18 cellular contexts compared by ENCODE assay signal in the genomic region with DNA sequence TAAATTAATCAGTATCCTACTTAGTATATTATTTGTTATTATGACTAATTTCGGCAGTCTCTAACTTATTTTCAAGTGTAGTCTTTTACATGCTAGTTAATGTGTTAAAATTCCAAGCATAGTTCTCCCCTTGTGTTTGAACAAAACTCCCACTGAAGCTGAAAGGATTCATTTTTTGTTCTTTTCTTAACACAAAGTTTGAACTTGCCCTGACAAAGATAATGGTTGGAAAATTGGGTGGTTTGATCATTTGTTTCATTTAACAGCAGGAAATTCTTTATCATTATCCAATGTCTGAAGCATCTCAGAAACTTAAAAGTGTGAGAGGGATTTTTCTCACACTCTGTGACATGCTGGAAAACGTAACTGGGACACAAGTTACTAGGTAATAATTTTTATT. TPM values are rescaled to one million over a fixed set of nuclear protein-coding genes. Genes with fewer than 3 reads are reported as not detected.
DNase-seq lines count a peak whose midpoint lies in the region; ATAC-seq and TF ChIP-seq lines count a peak whose summit lies in the region.
"Had no signal": no experiment of that assay in that cellular context is flagged by ENCODE, and none has a peak within 500 bp of the region (broad histone marks: within the 10 kb centered on the region; RNA-seq: fewer than 3 reads in every experiment).

No MANE protein-coding gene starts in this region.

- CTCF ChIA-PET in IMR-90 (lab: Yijun Ruan, JAX): interaction anchor here (0.7 kb wide), 1 partner anchor 64 kb away, joined by 3 read pairs; no protein-coding TSS in a partner anchor

- peaks cover 25% of the 10 kb centered on the region for H3K36me3 Mint-ChIP-seq in nephron (ENCODE audit: low read depth)
- H3K36me3 Mint-ChIP-seq: CD8-positive, alpha-beta T cell had no signal

- H3K14ac ChIP-seq in IMR-90 (replicated peaks; ENCODE audit: low read depth, low read length): no peak overlapping the region

- peaks cover 0 to 2% of the 10 kb centered on the region in 2 experiments; a peak in 2 of 4 replicates for H3K79me1 ChIP-seq in IMR-90 (ENCODE audit: low read depth in 1 of 2, low read length in 2 of 2)

- H3K27me3 Mint-ChIP-seq in nephron (ENCODE audit: low read depth): no peaks in the 10 kb centered on the region

- no peak overlapping the region for H4K91ac ChIP-seq in IMR-90 (ENCODE audit: insufficient read depth, low read depth, low read length)

- TF ChIP-seq EP300 in suprapubic skin (IDR thresholded peaks at IDR 0.05): no peak

- H3K4me3 ChIP-seq in IMR-90 (ENCODE audit: insufficient read depth, low read depth, low read length) (no peak overlapping the region), choroid plexus epithelial cell (ENCODE audit: low read depth, low read length) (no peak overlapping the region), suprapubic skin (no peak overlapping the region), brain microvascular endothelial cell (ENCODE audit: low read depth, low read length) (no peak overlapping the region)
- H3K4me3 ChIP-seq: BLaER1 treated with 17β-estradiol and CSF1 and Interleukin-3, amounts not matched to agents 10 nM and 100 nM; MG63; Peyer's patch; SJSA1 had no signal

- no peak overlapping the region for H2BK120ac ChIP-seq in IMR-90 (ENCODE audit: low read depth, low read length)

- no CpG with 5 or more reads among the region's 2 CpGs for WGBS in IMR-90 (ENCODE audit: extremely low coverage in 2 of 2, insufficient read length in 1 of 2), 2 experiments
- 82% methylated on average over 2 of the region's 2 CpGs for WGBS in suprapubic skin

- no peak overlapping the region for H3K4ac ChIP-seq in IMR-90 (ENCODE audit: low read depth, low read length)

- TF ChIP-seq CTCF in IMR-90 (conservative IDR thresholded peaks at IDR 0.05; ENCODE audit: low read depth, low read length) (no peak), choroid plexus epithelial cell (conservative IDR thresholded peaks at IDR 0.05; ENCODE audit: low read depth, low read length) (no peak), nephron (IDR thresholded peaks at IDR 0.05; ENCODE audit: unreplicated experiment in 3 of 3) (no peak), suprapubic skin (IDR thresholded peaks at IDR 0.05) (no peak), brain microvascular endothelial cell (IDR thresholded peaks at IDR 0.05; ENCODE audit: low read depth, low read length, missing control alignments) (no peak)

- H3K27me3 ChIP-seq in IMR-90 (ENCODE audit: control insufficient read depth, insufficient read depth, low read length) (no peaks in the 10 kb centered on the region), suprapubic skin (no peaks in the 10 kb centered on the region), brain microvascular endothelial cell (replicated peaks) (no peaks in the 10 kb centered on the region)
- H3K27me3 ChIP-seq: BLaER1 treated with 17β-estradiol and CSF1 and Interleukin-3, amounts not matched to agents 10 nM and 100 nM; MG63; Peyer's patch; SJSA1 had no signal

- ATAC-seq in IMR-90 (ENCODE audit: low read depth) (peak; percentile 62), GM18519 (IDR thresholded peaks at IDR 0.05; ENCODE audit: low FRiP score, unreplicated experiment) (no peak), SK-N-SH treated with all-trans-retinoic acid at 6 μM for 48 hours (no peak)
- ATAC-seq: CD8-positive, alpha-beta T cell had no signal

- TF ChIP-seq RAD21 in IMR-90 (IDR thresholded peaks at IDR 0.05; ENCODE audit: low read length): no peak

- H4K20me1 ChIP-seq in IMR-90 (ENCODE audit: insufficient read depth, low read length): no peaks in the 10 kb centered on the region
- H4K20me1 ChIP-seq: BLaER1 treated with 17β-estradiol and CSF1 and Interleukin-3, amounts not matched to agents 10 nM and 100 nM had no signal

- POLR2A ChIA-PET in IMR-90 (lab: Charles Lee; ENCODE audit: unreplicated experiment): no interaction called here

- peaks cover 22% of the 10 kb centered on the region for H3K4me1 Mint-ChIP-seq in nephron

- BruUV-seq in IMR-90 (replicated peaks; lab: Mats Ljungman, UMichigan): no TSS peak

- H4K5ac ChIP-seq in IMR-90 (ENCODE audit: low read depth, low read length): no peak overlapping the region

- dilution Hi-C loops in IMR-90 (cut with HindIII; ENCODE audit: low sequenced_read_pairs, unreplicated experiment): no loop called here

- H3K4me1 ChIP-seq in IMR-90 (ENCODE audit: control insufficient read depth, insufficient read depth, low read length): no peaks in the 10 kb centered on the region
- H3K4me1 ChIP-seq in suprapubic skin: no peaks in the 10 kb centered on the region
- H3K4me1 ChIP-seq: BLaER1 treated with 17β-estradiol and CSF1 and Interleukin-3, amounts not matched to agents 10 nM and 100 nM; Peyer's patch had no signal

- no peak overlapping the region for H2BK15ac ChIP-seq in IMR-90 (ENCODE audit: low read depth, low read length)

- H3K27ac ChIP-seq in IMR-90 (ENCODE audit: insufficient read depth, low read length) (no peak overlapping the region), suprapubic skin (no peak overlapping the region), brain microvascular endothelial cell (no peak overlapping the region)
- H3K27ac ChIP-seq: BLaER1 treated with 17β-estradiol and CSF1 and Interleukin-3, amounts not matched to agents 10 nM and 100 nM; HL-60; Peyer's patch; SJSA1 had no signal

- no peak for TF ChIP-seq POLR2A in IMR-90 (IDR thresholded peaks at IDR 0.05; ENCODE audit: low read depth, low read length)
- no peak for TF ChIP-seq POLR2A in suprapubic skin (IDR thresholded peaks at IDR 0.05)

- peak; percentile 14 for DNase-seq in IMR-90
- DNase-seq in choroid plexus epithelial cell (ENCODE audit: low read depth): peak; percentile 39
- no peak for DNase-seq in suprapubic skin (ENCODE audit: low spot score in 2 of 2)
- no peak for DNase-seq in brain microvascular endothelial cell
- DNase-seq: CD8-positive, alpha-beta T cell; H7; Kasumi-1; MG63; NCI-H1092; NCI-H146; NCI-H2081 treated with DMSO at 0.1 percent for 48 hours; Peyer's patch had no signal

- no peak overlapping the region for H4K8ac ChIP-seq in IMR-90 (ENCODE audit: low read depth in 2 of 2, low read length in 2 of 2)

- H3K56ac ChIP-seq in IMR-90 (ENCODE audit: extremely low read depth, insufficient read depth, low read length): no peak overlapping the region

- no peaks in the 10 kb centered on the region for H3K9me3 Mint-ChIP-seq in nephron
- H3K9me3 Mint-ChIP-seq: CD8-positive, alpha-beta T cell had no signal

- in situ Hi-C loops in IMR-90 (cut with MboI; ENCODE audit: low sequenced_read_pairs): no loop called here
- in situ Hi-C loops in brain microvascular endothelial cell (cut with HindIII; ENCODE audit: low pct_ligation_motif_present, low sequenced_read_pairs): no loop called here

- no peak overlapping the region for H3K4me2 ChIP-seq in IMR-90 (ENCODE audit: low read depth, low read length)
- H3K4me2 ChIP-seq: BLaER1 treated with 17β-estradiol and CSF1 and Interleukin-3, amounts not matched to agents 10 nM and 100 nM had no signal

- H3K36me3 ChIP-seq in IMR-90 (ENCODE audit: control insufficient read depth, insufficient read depth, low read length) (0 out of 2 replicates have a peak, but pooled peaks cover 2% of the 10 kb centered on the region), suprapubic skin (peaks cover 4% of the 10 kb centered on the region), brain microvascular endothelial cell (replicated peaks) (no peaks in the 10 kb centered on the region)
- H3K36me3 ChIP-seq: BLaER1 treated with 17β-estradiol and CSF1 and Interleukin-3, amounts not matched to agents 10 nM and 100 nM; MG63; Peyer's patch; SJSA1 had no signal

- intact Hi-C loops in IMR-90 (cut with micrococcal nuclease): no loop called here

- peak overlapping the region; percentile 67 to 93 (median 87) for H3K27ac Mint-ChIP-seq in nephron
- H3K27ac Mint-ChIP-seq: CD8-positive, alpha-beta T cell had no signal

- H2AK5ac ChIP-seq in IMR-90 (ENCODE audit: low read depth, low read length): no peak overlapping the region

- H2AK9ac ChIP-seq in IMR-90 (replicated peaks; ENCODE audit: low read depth, low read length, poor library complexity): no peak overlapping the region

- H3K9ac ChIP-seq in IMR-90 (ENCODE audit: low read depth, low read length): no peak overlapping the region
- H3K9ac ChIP-seq: BLaER1 treated with 17β-estradiol and CSF1 and Interleukin-3, amounts not matched to agents 10 nM and 100 nM had no signal

- H2BK20ac ChIP-seq in IMR-90 (ENCODE audit: low read depth, low read length): no peak overlapping the region

- H3K4me3 Mint-ChIP-seq in nephron: no peak overlapping the region
- H3K4me3 Mint-ChIP-seq: CD8-positive, alpha-beta T cell had no signal

- no peak overlapping the region for H3K23ac ChIP-seq in IMR-90 (ENCODE audit: low read depth, low read length)

- no peaks in the 10 kb centered on the region for H3K9me3 ChIP-seq in IMR-90 (ENCODE audit: control insufficient read depth, insufficient read depth, low read length)
- no peaks in the 10 kb centered on the region for H3K9me3 ChIP-seq in suprapubic skin
- H3K9me3 ChIP-seq: BLaER1 treated with 17β-estradiol and CSF1 and Interleukin-3, amounts not matched to agents 10 nM and 100 nM; MG63; Peyer's patch; SJSA1 had no signal

- H3K9me1 ChIP-seq in IMR-90 (ENCODE audit: insufficient read depth, low read length): no peaks in the 10 kb centered on the region

- H2BK5ac ChIP-seq in IMR-90 (ENCODE audit: low read depth, low read length, poor library complexity, severe bottlenecking): no peak overlapping the region

- no peak overlapping the region for H2AFZ ChIP-seq in IMR-90 (replicated peaks; ENCODE audit: low read length, poor library complexity)

- H3K18ac ChIP-seq in IMR-90 (ENCODE audit: low read depth, low read length): no peak overlapping the region

TF ChIP-seq in IMR-90, 13 proteins besides CTCF, POLR2A, EP300 and RAD21 (continues in another document):
- TF ChIP-seq MAZ (IDR thresholded peaks at IDR 0.05; ENCODE audit: borderline replicate concordance, low read depth, low read length): no peak
- no peak for TF ChIP-seq NFE2L2 (IDR thresholded peaks at IDR 0.05; ENCODE audit: low read depth, low read length)
- no peak for TF ChIP-seq CHD1 (IDR thresholded peaks at IDR 0.05; ENCODE audit: low read depth, low read length)

TF ChIP-seq in SK-N-SH treated with all-trans-retinoic acid at 6 μM for 48 hours, 23 proteins besides CTCF, POLR2A, EP300 and RAD21 (continues in another document):
- TF ChIP-seq ZFP30 (CRISPR knock-in tag; IDR thresholded peaks at IDR 0.05) (no peak), GLIS3 (CRISPR knock-in tag; IDR thresholded peaks at IDR 0.05) (no peak), ISL1 (CRISPR knock-in tag; IDR thresholded peaks at IDR 0.05) (no peak), PPARA (CRISPR knock-in tag; IDR thresholded peaks at IDR 0.05; ENCODE audit: borderline replicate concordance) (no peak), SNAI2 (CRISPR knock-in tag; IDR thresholded peaks at IDR 0.05) (no peak), ARNTL (CRISPR knock-in tag; IDR thresholded peaks at IDR 0.05; ENCODE audit: borderline replicate concordance, low read depth) (no peak)

RNA-seq across cellular contexts. Expression of gene INTU, which starts 36.0 kb away (rescaled TPM):
- 10.8 and 12.5 TPM in 2 replicates for total RNA-seq in IMR-90 (2012; rRNA removed)
- 4.8 and 6.5 TPM in 2 replicates for polyA plus RNA-seq in IMR-90 (2012; rRNA removed)
- polyA plus RNA-seq in IMR-90 (2012; cell fraction: cytosol; rRNA removed): 0.40 and 0.57 TPM in 2 replicates
- 12.4 and 58.0 TPM in 2 replicates for polyA plus RNA-seq in IMR-90 (2012; cell fraction: nucleus; rRNA removed; ENCODE audit: low replicate concordance)
- 10 to 100 TPM in 1 of 4 donors, 1 to 10 TPM in 3; 6.1 to 11.7 (median 8.3) TPM for total RNA-seq in suprapubic skin

Comparison
In these comparisons a context has a peak if more than half of its experiments do, and no peak if none do; other contexts are left out.
1. DNase-seq: peak in IMR-90 (single experiment) and choroid plexus epithelial cell (single experiment); none in suprapubic skin (0 of 2) and brain microvascular endothelial cell (single experiment).